In genomic region chr6:119079288-119079809, GRCh38 we compare ENCODE assay signal across 8 cellular contexts. TPM values are rescaled to one million over a fixed set of nuclear protein-coding genes. Genes with fewer than 3 reads are reported as not detected.
DNase-seq lines count a peak whose midpoint lies in the region; ATAC-seq and TF ChIP-seq lines count a peak whose summit lies in the region.

No MANE protein-coding gene starts in this region.

- H3K27ac ChIP-seq in ACC112 (ENCODE audit: low read depth, low read length) = no peak overlapping the region
- H3K27ac ChIP-seq in HEK293 (ENCODE audit: extremely low read depth, low read depth, low read length) = no peak overlapping the region; the same call in 1 of the 2 replicates
- no peak overlapping the region for H3K27ac ChIP-seq in ascending aorta
- H3K27ac ChIP-seq in layer of hippocampus (ENCODE audit: low read depth, low read length) = peak overlapping the region; percentile 72
- H3K27ac ChIP-seq in thymus (ENCODE audit: low read depth) = no peak overlapping the region

- H3K4me3 ChIP-seq in ACC112 (ENCODE audit: low read depth, low read length) (peak overlapping the region; percentile 84), HEK293 (ENCODE audit: low read depth, low read length) (peak overlapping the region; percentile 61), ascending aorta (peak overlapping the region; percentile 82 to 90), thymus (ENCODE audit: low read length) (peak overlapping the region; percentile 65)

- peak overlapping the region; percentile 94 for H2AFZ ChIP-seq in ACC112 (ENCODE audit: low read length, unreplicated experiment)

- TF ChIP-seq CTCF in HEK293 (tag by site-specific recombination; IDR thresholded peaks at IDR 0.05) (no peak), ascending aorta (IDR thresholded peaks at IDR 0.05) (no peak)

- H3K36me3 ChIP-seq in ACC112 (ENCODE audit: insufficient read depth, low read length) (no peaks in the 10 kb centered on the region), HEK293 (ENCODE audit: control insufficient read depth in 2 of 2, insufficient read depth in 1 of 2, low read length in 2 of 2) (no peaks in the 10 kb centered on the region), ascending aorta (no peaks in the 10 kb centered on the region), thymus (ENCODE audit: control insufficient read depth, insufficient read depth) (no peaks in the 10 kb centered on the region)

- no peaks in the 10 kb centered on the region for H3K9me3 ChIP-seq in HEK293 (ENCODE audit: control insufficient read depth, insufficient read depth, low read depth, low read length)
- no peaks in the 10 kb centered on the region for H3K9me3 ChIP-seq in ascending aorta
- H3K9me3 ChIP-seq in thymus (ENCODE audit: control insufficient read depth) = peaks cover 8% of the 10 kb centered on the region

- POLR2A ChIA-PET in HEK293 (lab: Yijun Ruan, JAX) = interaction anchor here (0.6 to 1.0 kb wide), 2 partner anchors 31 to 1737 kb away, joined by 3 read pairs; no protein-coding TSS in a partner anchor

- intact Hi-C loops in ascending aorta (cut with DNase I) = loop anchor here (2.0 kb wide), 4 partner anchors 31 to 271 kb away; partner anchors contain the start of genes ASF1A and MCM9

- no peaks in the 10 kb centered on the region for H3K79me2 ChIP-seq in ACC112 (ENCODE audit: control insufficient read depth, insufficient read depth, low read length, unreplicated experiment)

- H3K27me3 ChIP-seq in ACC112 (ENCODE audit: insufficient read depth, low read length) (peaks cover 40% of the 10 kb centered on the region), ascending aorta (no peaks in the 10 kb centered on the region), layer of hippocampus (ENCODE audit: control insufficient read depth, insufficient read depth, low read length) (no peaks in the 10 kb centered on the region), thymus (ENCODE audit: control insufficient read depth, insufficient read depth) (peaks cover 14% of the 10 kb centered on the region)

- WGBS in thymus = 29% methylated on average over 9 of the region's 9 CpGs

- DNase-seq in ascending aorta (ENCODE audit: low spot score in 2 of 2) (no peak), globus pallidus (ENCODE audit: low spot score) (no peak)

- peaks cover 6% of the 10 kb centered on the region for H3K4me1 ChIP-seq in ACC112 (ENCODE audit: control insufficient read depth, insufficient read depth, low read length, unreplicated experiment)
- peaks cover 15% of the 10 kb centered on the region for H3K4me1 ChIP-seq in HEK293 (ENCODE audit: control insufficient read depth, insufficient read depth, low read length)
- no peaks in the 10 kb centered on the region for H3K4me1 ChIP-seq in ascending aorta
- no peaks in the 10 kb centered on the region for H3K4me1 ChIP-seq in thymus (ENCODE audit: control insufficient read depth, insufficient read depth, low read length)

- CTCF ChIA-PET in HEK293 (lab: Yijun Ruan, JAX) = interaction anchor here (1.0 to 1.1 kb wide), 3 partner anchors 11 to 185 kb away, joined by 3 to 4 read pairs (median 4); no protein-coding TSS in a partner anchor

- ATAC-seq in GM21528 (IDR thresholded peaks at IDR 0.05; ENCODE audit: low FRiP score, unreplicated experiment) (no peak), HG03521 (IDR thresholded peaks at IDR 0.05; ENCODE audit: unreplicated experiment) (no peak)

TF ChIP-seq in HEK293, 187 proteins besides CTCF, POLR2A, EP300 and RAD21:
- TF ChIP-seq PRDM1 (tag by site-specific recombination; IDR thresholded peaks at IDR 0.05) (peak; percentile 73; the same call in 1 of the 2 replicates), SP7 (tag by site-specific recombination; IDR thresholded peaks at IDR 0.05) (0 out of 2 replicates have a peak, but pooled peaks have one; percentile 41), ZNF335 (tag by site-specific recombination; conservative IDR thresholded peaks at IDR 0.05) (peak; percentile 52; the same call in 1 of the 2 replicates), ZEB2 (tag by site-specific recombination; IDR thresholded peaks at IDR 0.05) (no peak), ZNF423 (tag by site-specific recombination; IDR thresholded peaks at IDR 0.05) (no peak), PATZ1 (tag by site-specific recombination; IDR thresholded peaks at IDR 0.05) (peak; percentile 26; the same call in 1 of the 2 replicates), PRDM10 (tag by site-specific recombination; IDR thresholded peaks at IDR 0.05) (0 out of 2 replicates have a peak, but pooled peaks have one; percentile 32)

RNA-seq across cellular contexts. Expression of gene FAM184A, which starts 0.9 kb away (rescaled TPM):
- 3.1 TPM for total RNA-seq in ascending aorta
- polyA plus RNA-seq in thymus = 3.3 TPM
